ENCODE assay signal across 8 cellular contexts in genomic region chr6:152552616-152553209, GRCh38.
DNase-seq lines count a peak whose midpoint lies in the region; ATAC-seq and TF ChIP-seq lines count a peak whose summit lies in the region.

No MANE protein-coding gene starts in this region.

- H3K4ac ChIP-seq in IMR-90 (ENCODE audit: low read depth, low read length): no peak overlapping the region

- H3K9ac ChIP-seq in GM23248 (no peak overlapping the region), IMR-90 (ENCODE audit: low read depth, low read length) (no peak overlapping the region)

- H3K9me1 ChIP-seq in IMR-90 (ENCODE audit: insufficient read depth, low read length): no peaks in the 10 kb centered on the region

- no peak overlapping the region for H2AK5ac ChIP-seq in IMR-90 (ENCODE audit: low read depth, low read length)

- no peak overlapping the region for H2BK5ac ChIP-seq in IMR-90 (ENCODE audit: low read depth, low read length, poor library complexity, severe bottlenecking)

- no peak overlapping the region for H3K56ac ChIP-seq in IMR-90 (ENCODE audit: extremely low read depth, insufficient read depth, low read length)

- no peak overlapping the region for H3K14ac ChIP-seq in IMR-90 (replicated peaks; ENCODE audit: low read depth, low read length)

- H3K4me3 ChIP-seq in GM23248: peak overlapping the region; percentile 52; the same call in 1 of the 2 replicates
- no peak overlapping the region for H3K4me3 ChIP-seq in IMR-90 (ENCODE audit: insufficient read depth, low read depth, low read length)
- no peak overlapping the region for H3K4me3 ChIP-seq in SJSA1
- H3K4me3 ChIP-seq in lower leg skin (ENCODE audit: low read depth, poor library complexity, severe bottlenecking): no peak overlapping the region
- no peak overlapping the region for H3K4me3 ChIP-seq in testis

- POLR2A ChIA-PET in IMR-90 (lab: Charles Lee; ENCODE audit: unreplicated experiment): no interaction called here

- no peak overlapping the region for H3K23ac ChIP-seq in IMR-90 (ENCODE audit: low read depth, low read length)

- H3K18ac ChIP-seq in IMR-90 (ENCODE audit: low read depth, low read length): no peak overlapping the region

- H3K79me2 ChIP-seq in GM23248 (ENCODE audit: insufficient read depth): no peaks in the 10 kb centered on the region

- no peak overlapping the region for H4K5ac ChIP-seq in IMR-90 (ENCODE audit: low read depth, low read length)

- H2AFZ ChIP-seq in GM23248: peak overlapping the region; percentile 55; the same call in 1 of the 2 replicates
- peak overlapping the region; percentile 81 for H2AFZ ChIP-seq in IMR-90 (replicated peaks; ENCODE audit: low read length, poor library complexity)

- no peaks in the 10 kb centered on the region for H3K4me1 ChIP-seq in GM23248 (ENCODE audit: insufficient read depth)
- no peaks in the 10 kb centered on the region for H3K4me1 ChIP-seq in IMR-90 (ENCODE audit: control insufficient read depth, insufficient read depth, low read length)
- no peaks in the 10 kb centered on the region for H3K4me1 ChIP-seq in SJSA1 (replicated peaks)
- H3K4me1 ChIP-seq in testis: no peaks in the 10 kb centered on the region

- TF ChIP-seq CTCF in IMR-90 (conservative IDR thresholded peaks at IDR 0.05; ENCODE audit: low read depth, low read length) (peak; percentile 91), lower leg skin (IDR thresholded peaks at IDR 0.05) (peak in 1 of 3 donors; percentile 26), testis (IDR thresholded peaks at IDR 0.05) (peak; percentile 53 to 83 (median 82))

- TF ChIP-seq RAD21 in IMR-90 (IDR thresholded peaks at IDR 0.05; ENCODE audit: low read length): peak; percentile 87

- H3K9me3 ChIP-seq in GM23248 (ENCODE audit: low read depth) (peaks cover under 1% of the 10 kb centered on the region), IMR-90 (ENCODE audit: control insufficient read depth, insufficient read depth, low read length) (peaks cover 2% of the 10 kb centered on the region; the same call in 1 of the 2 replicates), SJSA1 (replicated peaks) (no peaks in the 10 kb centered on the region), testis (no peaks in the 10 kb centered on the region)

- H2AK9ac ChIP-seq in IMR-90 (replicated peaks; ENCODE audit: low read depth, low read length, poor library complexity): no peak overlapping the region

- intact Hi-C loops in IMR-90 (cut with micrococcal nuclease) (loop anchor here (1.0 to 10.0 kb wide), 8 partner anchors 66 to 395 kb away; no protein-coding TSS in a partner anchor), lower leg skin (cut with DNase I; ENCODE audit: low total_unique reads) (loop anchor here (5.0 to 10.0 kb wide), 2 partner anchors 92 to 115 kb away; no protein-coding TSS in a partner anchor), testis (cut with DNase I; ENCODE audit: low total_unique reads) (loop anchor here (10.0 kb wide), 1 partner anchor 112 kb away; no protein-coding TSS in a partner anchor)

- H3K36me3 ChIP-seq in GM23248 (ENCODE audit: low read depth) (no peaks in the 10 kb centered on the region), IMR-90 (ENCODE audit: control insufficient read depth, insufficient read depth, low read length) (no peaks in the 10 kb centered on the region), SJSA1 (no peaks in the 10 kb centered on the region), testis (ENCODE audit: low read depth, missing control alignments) (no peaks in the 10 kb centered on the region)

- H3K4me2 ChIP-seq in GM23248 (ENCODE audit: unreplicated experiment): peak overlapping the region; percentile 90
- no peak overlapping the region for H3K4me2 ChIP-seq in IMR-90 (ENCODE audit: low read depth, low read length)

- no TSS peak for BruUV-seq in IMR-90 (replicated peaks; lab: Mats Ljungman, UMichigan)

- no peak overlapping the region for H2BK120ac ChIP-seq in IMR-90 (ENCODE audit: low read depth, low read length)

- no peak overlapping the region for H2BK20ac ChIP-seq in IMR-90 (ENCODE audit: low read depth, low read length)

- no peak overlapping the region for H4K91ac ChIP-seq in IMR-90 (ENCODE audit: insufficient read depth, low read depth, low read length)

- peak; percentile 99 for ATAC-seq in IMR-90 (ENCODE audit: low read depth)

- H4K8ac ChIP-seq in IMR-90 (ENCODE audit: low read depth in 2 of 2, low read length in 2 of 2): no peak overlapping the region

- in situ Hi-C loops in GM23248 (cut with MboI) (no loop called here), IMR-90 (cut with MboI; ENCODE audit: low sequenced_read_pairs) (loop anchor here (10.0 kb wide), 1 partner anchor 112 kb away; no protein-coding TSS in a partner anchor)

- 26 to 29% methylated on average over 9 of the region's 9 CpGs for WGBS in GM23248 (ENCODE audit: low coverage in 1 of 2, low lambda C conversion rate in 2 of 2, missing lambda C conversion rate in 2 of 2), 2 experiments
- 38% methylated on average over 3 of the region's 9 CpGs; no CpG with 5 or more reads in 1 of the 2 experiments for WGBS in IMR-90 (ENCODE audit: extremely low coverage in 2 of 2, insufficient read length in 1 of 2), 2 experiments
- WGBS in lower leg skin, 2 donors: 34 to 44% methylated on average over 9 of the region's 9 CpGs
- 34 to 36% methylated on average over 9 of the region's 9 CpGs for WGBS in testis, 2 donors

- H2BK15ac ChIP-seq in IMR-90 (ENCODE audit: low read depth, low read length): no peak overlapping the region

- CTCF ChIA-PET in IMR-90 (lab: Yijun Ruan, JAX): interaction anchor here (0.6 to 3.3 kb wide), 8 partner anchors 13 to 116 kb away, joined by 3 to 17 read pairs (median 4); no protein-coding TSS in a partner anchor

- no peaks in the 10 kb centered on the region for H3K27me3 ChIP-seq in GM23248 (replicated peaks; ENCODE audit: insufficient read depth)
- H3K27me3 ChIP-seq in IMR-90 (ENCODE audit: control insufficient read depth, insufficient read depth, low read length): no peaks in the 10 kb centered on the region
- no peaks in the 10 kb centered on the region; the same call in 1 of the 2 replicates for H3K27me3 ChIP-seq in SJSA1 (replicated peaks)
- no peaks in the 10 kb centered on the region for H3K27me3 ChIP-seq in testis

- dilution Hi-C loops in IMR-90 (cut with HindIII; ENCODE audit: low sequenced_read_pairs, unreplicated experiment): no loop called here

- TF ChIP-seq POLR2A in IMR-90 (IDR thresholded peaks at IDR 0.05; ENCODE audit: low read depth, low read length) (no peak), lower leg skin (IDR thresholded peaks at IDR 0.05) (no peak), testis (IDR thresholded peaks at IDR 0.05) (no peak)

- H3F3A ChIP-seq in GM23248 (ENCODE audit: insufficient read depth): no peaks in the 10 kb centered on the region

- H3K79me1 ChIP-seq in IMR-90 (ENCODE audit: low read depth in 1 of 2, low read length in 2 of 2): peaks cover 7 to 9% of the 10 kb centered on the region in 2 experiments; a peak in 2 of 4 replicates

- H3K27ac ChIP-seq in GM23248: no peak overlapping the region
- no peak overlapping the region for H3K27ac ChIP-seq in IMR-90 (ENCODE audit: insufficient read depth, low read length)
- H3K27ac ChIP-seq in SJSA1: no peak overlapping the region
- no peak overlapping the region for H3K27ac ChIP-seq in testis

- H3K9me2 ChIP-seq in GM23248 (ENCODE audit: insufficient read depth): no peaks in the 10 kb centered on the region

- DNase-seq in activated gamma-delta T cell treated with Interleukin-2 at 50 U/mL for 16 hours (peak; percentile 23), activated gamma-delta T cell (lab: John Stamatoyannopoulos, UW) (no peak), GM23248 (peak; percentile 76), IMR-90 (peak; percentile 77), SJSA1 (ENCODE audit: low read depth in 1 of 2, low spot score in 2 of 2) (peak; percentile 31 to 54), dedifferentiated amniotic fluid mesenchymal stem cell (ENCODE audit: extremely low spot score) (peak; percentile 59), lower leg skin (ENCODE audit: low spot score in 2 of 2) (peak; percentile 39 to 86), testis (peak; percentile 81)

- H4K20me1 ChIP-seq in GM23248 (ENCODE audit: insufficient read depth) (no peaks in the 10 kb centered on the region), IMR-90 (ENCODE audit: insufficient read depth, low read length) (no peaks in the 10 kb centered on the region)

TF ChIP-seq in IMR-90, 13 proteins besides CTCF, POLR2A, EP300 and RAD21:
- TF ChIP-seq ELK1 (IDR thresholded peaks at IDR 0.05; ENCODE audit: borderline replicate concordance, low read depth, low read length) (0 out of 2 replicates have a peak, but pooled peaks have one; percentile 10), MXI1 (IDR thresholded peaks at IDR 0.05; ENCODE audit: borderline replicate concordance, low read depth, low read length) (no peak), SMC3 (IDR thresholded peaks at IDR 0.05; ENCODE audit: low read depth, low read length) (peak; percentile 89)
